18 cellular contexts compared by ENCODE assay signal in the genomic region with DNA sequence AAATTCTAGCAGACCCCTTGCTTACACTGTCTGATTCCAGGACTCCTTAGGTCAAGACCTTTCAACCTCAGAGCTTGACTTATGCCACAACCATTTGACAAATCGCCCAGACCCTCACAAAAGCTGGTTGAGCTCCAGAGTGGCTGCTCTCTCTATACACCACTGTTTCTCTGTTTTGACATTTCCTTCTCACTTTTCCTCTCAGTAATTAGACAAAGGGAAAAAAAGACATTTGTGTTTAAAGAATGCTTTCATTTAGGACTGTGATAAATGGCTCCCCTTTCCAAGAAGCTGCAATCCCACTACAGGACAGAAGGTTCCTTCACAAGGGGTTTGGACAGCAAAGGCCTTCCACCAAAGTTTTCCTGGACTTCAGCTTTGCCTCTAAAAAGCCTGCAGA.
DNase-seq lines count a peak whose midpoint lies in the region; ATAC-seq, FAIRE-seq and TF ChIP-seq lines count a peak whose summit lies in the region.
"Had no signal": no experiment of that assay in that cellular context is flagged by ENCODE, and none has a peak within 500 bp of the region (broad histone marks: within the 10 kb centered on the region; RNA-seq: fewer than 3 reads in every experiment).

No MANE protein-coding gene starts in this region.

- peak overlapping the region; percentile 82 for H3K27ac ChIP-seq in neural progenitor cell
- H3K27ac ChIP-seq in CD8-positive, alpha-beta T cell (ENCODE audit: low read depth, low read length) = no peak overlapping the region
- H3K27ac ChIP-seq: HL-60, SJSA1 had no signal

- DNase-seq in ELF-1 (ENCODE audit: low read depth, low spot score) (peak; percentile 16), astrocyte of the hippocampus (ENCODE audit: low read depth, low spot score) (peak; percentile 37), globus pallidus (ENCODE audit: low spot score) (peak; percentile 65), neural progenitor cell (ENCODE audit: low spot score) (peak; percentile 85), Caco-2 (no peak), HTR-8/SVneo (ENCODE audit: insufficient read length, low spot score) (no peak)
- no peak for DNase-seq in CD8-positive, alpha-beta T cell
- DNase-seq: CD4-positive, alpha-beta memory T cell; HCEC 1CT; MM.1S; NCI-H1092; NCI-H1436 treated with DMSO at 0.1 percent for 48 hours; NCI-H2029; NCI-H526 had no signal

- intact Hi-C loops in Caco-2 (cut with micrococcal nuclease; ENCODE audit: unreplicated experiment) = no loop called here
- intact Hi-C loops in CD8-positive, alpha-beta T cell (cut with DNase I, micrococcal nuclease) = no loop called here

- CTCF ChIA-PET in Caco-2 (lab: Charles Lee) = no interaction called here
- CTCF ChIA-PET in CD8-positive, alpha-beta T cell (lab: Charles Lee) = interaction anchor here (0.9 kb wide), 1 partner anchor 10 kb away, joined by 3 read pairs; no protein-coding TSS in a partner anchor

- H3K9ac ChIP-seq in neural progenitor cell = no peak overlapping the region

- no peaks in the 10 kb centered on the region for H4K20me1 ChIP-seq in neural progenitor cell (ENCODE audit: low read depth)

- no peak overlapping the region for H2AFZ ChIP-seq in neural progenitor cell (replicated peaks)

- H3K9me3 ChIP-seq in neural progenitor cell (ENCODE audit: low read depth) = no peaks in the 10 kb centered on the region
- no peaks in the 10 kb centered on the region for H3K9me3 ChIP-seq in Caco-2
- no peaks in the 10 kb centered on the region for H3K9me3 ChIP-seq in CD8-positive, alpha-beta T cell (ENCODE audit: low read length)

- H3K27me3 ChIP-seq in neural progenitor cell (no peaks in the 10 kb centered on the region), Caco-2 (replicated peaks; ENCODE audit: control insufficient read depth, insufficient read depth, low read length) (no peaks in the 10 kb centered on the region)
- no peaks in the 10 kb centered on the region for H3K27me3 ChIP-seq in CD8-positive, alpha-beta T cell (ENCODE audit: insufficient read depth, low read length)
- H3K27me3 ChIP-seq: SJSA1 had no signal

- no peak for FAIRE-seq in HTR-8/SVneo (lab: Jason Lieb, UNC)
- FAIRE-seq: A204.1 had no signal

- no peak overlapping the region for H3K27ac Mint-ChIP-seq in neural progenitor cell
- H3K27ac Mint-ChIP-seq in Caco-2 (ENCODE audit: unreplicated experiment) = no peak overlapping the region
- no peak overlapping the region for H3K27ac Mint-ChIP-seq in CD8-positive, alpha-beta T cell

- no peaks in the 10 kb centered on the region for H3K79me2 ChIP-seq in neural progenitor cell (ENCODE audit: low read depth)

- H3K4me3 ChIP-seq in neural progenitor cell (no peak overlapping the region), Caco-2 (ENCODE audit: low read depth, low read length) (no peak overlapping the region)
- H3K4me3 ChIP-seq in CD8-positive, alpha-beta T cell (ENCODE audit: low read depth, low read length) = no peak overlapping the region
- H3K4me3 ChIP-seq: SJSA1 had no signal

- POLR2A ChIA-PET in Caco-2 (lab: Charles Lee) = no interaction called here
- POLR2A ChIA-PET in CD8-positive, alpha-beta T cell (lab: Charles Lee) = no interaction called here

- TF ChIP-seq CTCF in neural progenitor cell (IDR thresholded peaks at IDR 0.05) (no peak), Caco-2 (IDR thresholded peaks at IDR 0.05; ENCODE audit: insufficient read depth in 1 of 2, low read depth in 1 of 2, low read length in 1 of 2, severe bottlenecking in 1 of 2, unreplicated experiment in 1 of 2) (no peak)
- TF ChIP-seq CTCF in CD8-positive, alpha-beta T cell (IDR thresholded peaks at IDR 0.05) = no peak

- H3K4me1 ChIP-seq in neural progenitor cell (peaks cover 46% of the 10 kb centered on the region), Caco-2 (no peaks in the 10 kb centered on the region)
- no peaks in the 10 kb centered on the region for H3K4me1 ChIP-seq in CD8-positive, alpha-beta T cell (ENCODE audit: insufficient read depth, low read length)
- H3K4me1 ChIP-seq: SJSA1 had no signal

- H3K4me2 ChIP-seq in neural progenitor cell = peak overlapping the region; percentile 28

- H3K4me3 Mint-ChIP-seq in neural progenitor cell (peak overlapping the region; percentile 42), Caco-2 (ENCODE audit: unreplicated experiment) (no peak overlapping the region)
- no peak overlapping the region for H3K4me3 Mint-ChIP-seq in CD8-positive, alpha-beta T cell
- H3K4me3 Mint-ChIP-seq: CD4-positive, alpha-beta memory T cell had no signal

- H3K36me3 ChIP-seq in neural progenitor cell = no peaks in the 10 kb centered on the region
- no peaks in the 10 kb centered on the region for H3K36me3 ChIP-seq in Caco-2 (ENCODE audit: control insufficient read depth, insufficient read depth, low read length)
- no peaks in the 10 kb centered on the region for H3K36me3 ChIP-seq in CD8-positive, alpha-beta T cell (ENCODE audit: insufficient read depth, low read length)
- H3K36me3 ChIP-seq: SJSA1 had no signal

- H3K36me3 Mint-ChIP-seq in neural progenitor cell (peaks cover 4% of the 10 kb centered on the region), Caco-2 (ENCODE audit: insufficient read depth, unreplicated experiment) (no peaks in the 10 kb centered on the region)
- no peaks in the 10 kb centered on the region for H3K36me3 Mint-ChIP-seq in CD8-positive, alpha-beta T cell
- H3K36me3 Mint-ChIP-seq: CD4-positive, alpha-beta memory T cell had no signal

- H3K4me1 Mint-ChIP-seq in neural progenitor cell = peaks cover 37% of the 10 kb centered on the region
- H3K4me1 Mint-ChIP-seq in Caco-2 (ENCODE audit: low read depth, unreplicated experiment) = no peaks in the 10 kb centered on the region
- H3K4me1 Mint-ChIP-seq in CD8-positive, alpha-beta T cell (ENCODE audit: low read depth) = no peaks in the 10 kb centered on the region
- H3K4me1 Mint-ChIP-seq: CD4-positive, alpha-beta memory T cell had no signal

- BruUV-seq in Caco-2 (replicated peaks; lab: Mats Ljungman, UMichigan) = no TSS peak

- H3K27me3 Mint-ChIP-seq in neural progenitor cell (ENCODE audit: insufficient read depth, low read depth) = peaks cover 1% of the 10 kb centered on the region
- H3K27me3 Mint-ChIP-seq in Caco-2 (ENCODE audit: insufficient read depth, unreplicated experiment) = no peaks in the 10 kb centered on the region
- no peaks in the 10 kb centered on the region for H3K27me3 Mint-ChIP-seq in CD8-positive, alpha-beta T cell (ENCODE audit: low read depth)

- no peak for ATAC-seq in CD8-positive, alpha-beta T cell
- no peak for ATAC-seq in GM21737 (IDR thresholded peaks at IDR 0.05; ENCODE audit: unreplicated experiment)

- H3K9me3 Mint-ChIP-seq in neural progenitor cell (peaks cover 19% of the 10 kb centered on the region), Caco-2 (ENCODE audit: unreplicated experiment) (no peaks in the 10 kb centered on the region)
- peaks cover 8% of the 10 kb centered on the region for H3K9me3 Mint-ChIP-seq in CD8-positive, alpha-beta T cell

- peaks cover 30% of the 10 kb centered on the region for H3F3A ChIP-seq in neural progenitor cell (ENCODE audit: low read depth)

Comparison
In these comparisons a context has a peak if more than half of its experiments do, and no peak if none do; other contexts are left out.
1. DNase-seq: peak in ELF-1 (single experiment), astrocyte of the hippocampus (single experiment), globus pallidus (single experiment) and neural progenitor cell (single experiment); none in Caco-2 (0 of 2), CD8-positive, alpha-beta T cell (0 of 7) and HTR-8/SVneo (single experiment).